Comparison of ENCODE assay signal across 4 cellular contexts in the genomic region with DNA sequence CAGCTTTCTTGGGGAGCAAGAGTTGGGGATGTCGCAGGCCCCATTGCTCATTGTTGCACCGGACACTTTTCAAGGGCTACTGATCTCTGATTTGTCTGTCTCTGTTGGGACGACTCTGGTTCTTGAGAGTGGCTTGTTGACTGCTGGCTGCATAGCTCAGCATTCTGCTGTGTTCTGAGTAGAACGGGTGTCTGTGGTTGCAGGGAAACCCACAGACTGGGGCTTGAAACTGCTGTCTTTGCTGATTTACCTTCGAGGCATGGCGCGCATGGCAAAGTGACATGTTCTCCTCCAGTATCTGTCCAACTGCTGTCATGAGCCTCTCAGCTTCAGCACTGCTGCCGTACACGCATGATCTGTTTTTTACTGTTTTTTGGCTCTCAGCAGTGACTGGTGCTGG. TPM values are rescaled to one million over a fixed set of nuclear protein-coding genes. Genes with fewer than 3 reads are reported as not detected.
"Had no signal": no experiment of that assay in that cellular context is flagged by ENCODE, and none has a peak within 500 bp of the region (broad histone marks: within the 10 kb centered on the region; RNA-seq: fewer than 3 reads in every experiment).

No MANE protein-coding gene starts in this region.

RNA-seq across cellular contexts. Expression of a gene that starts 8.7 kb away (rescaled TPM):
- total RNA-seq: HT-29, OCI-LY7, PC-3, Right ventricle myocardium inferior had no signal
